In the genomic region with DNA sequence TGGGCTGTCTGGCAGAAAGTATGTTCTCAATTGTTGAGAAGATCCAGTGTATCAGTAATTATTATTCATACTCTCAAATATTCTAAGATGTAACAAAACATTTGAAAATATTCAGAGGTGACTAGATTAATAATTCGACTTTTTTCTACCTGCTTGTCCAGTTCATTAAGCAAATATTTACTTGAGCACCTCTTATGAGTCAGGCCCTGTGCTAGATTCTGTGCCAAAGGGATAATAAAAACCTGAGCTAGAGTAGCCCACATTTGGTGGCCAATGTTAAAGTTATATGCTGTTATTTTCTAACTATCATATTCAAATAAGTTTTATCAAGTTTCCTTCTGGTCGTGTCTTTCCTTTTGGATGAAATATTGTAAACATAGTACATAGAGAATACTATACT, we compare ENCODE assay signal across 16 cellular contexts. TPM values are rescaled to one million over a fixed set of nuclear protein-coding genes. Genes with fewer than 3 reads are reported as not detected.
DNase-seq lines count a peak whose midpoint lies in the region; ATAC-seq and TF ChIP-seq lines count a peak whose summit lies in the region.
"Had no signal": no experiment of that assay in that cellular context is flagged by ENCODE, and none has a peak within 500 bp of the region (broad histone marks: within the 10 kb centered on the region; RNA-seq: fewer than 3 reads in every experiment).

No MANE protein-coding gene starts in this region.

- no TSS peak for BruUV-seq in PC-9 (replicated peaks; lab: Mats Ljungman, UMichigan)

- H3F3A ChIP-seq in PC-9 (ENCODE audit: insufficient read depth, low read depth): peaks cover 4% of the 10 kb centered on the region

- intact Hi-C loops in PC-9 (cut with micrococcal nuclease; ENCODE audit: unreplicated experiment) (loop anchor here (1.0 kb wide), 1 partner anchor 41 kb away; no protein-coding TSS in a partner anchor), left colon (cut with DNase I, micrococcal nuclease) (no loop called here)

- ATAC-seq in esophagus mucosa (peak; percentile 64), left colon (no peak)
- no peak for ATAC-seq in activated naive CD8-positive, alpha-beta T cell treated with anti-CD3 and anti-CD28 coated beads, Interleukin-2, amount 50 U/mL, for 24 hours
- ATAC-seq: CD8-positive, alpha-beta T cell had no signal

- H3K27me3 ChIP-seq in PC-9 (ENCODE audit: insufficient read depth, low read depth): no peaks in the 10 kb centered on the region
- H3K27me3 ChIP-seq: SJSA1 had no signal

- no peaks in the 10 kb centered on the region for H3K36me3 Mint-ChIP-seq in activated naive CD8-positive, alpha-beta T cell treated with anti-CD3 and anti-CD28 coated beads, Interleukin-2, amount 50 U/mL, for 24 hours (ENCODE audit: low read depth)

- no peaks in the 10 kb centered on the region for H3K9me3 ChIP-seq in PC-9 (ENCODE audit: insufficient read depth, low read depth)
- H3K9me3 ChIP-seq: SJSA1 had no signal

- peak overlapping the region; percentile 61 for H3K27ac ChIP-seq in PC-9
- H3K27ac ChIP-seq: SJSA1 had no signal

- no peak for TF ChIP-seq CTCF in PC-9 (conservative IDR thresholded peaks at IDR 0.05)
- TF ChIP-seq CTCF in GM10266 (IDR thresholded peaks at IDR 0.05; ENCODE audit: control insufficient read depth, insufficient read depth, low read depth, missing control alignments): no peak

- no peaks in the 10 kb centered on the region for H3K9me2 ChIP-seq in PC-9 (ENCODE audit: insufficient read depth)

- no peak overlapping the region for H3K4me3 Mint-ChIP-seq in activated naive CD8-positive, alpha-beta T cell treated with anti-CD3 and anti-CD28 coated beads, Interleukin-2, amount 50 U/mL, for 24 hours
- H3K4me3 Mint-ChIP-seq: CD8-positive, alpha-beta T cell had no signal

- H3K4me1 ChIP-seq in PC-9 (replicated peaks; ENCODE audit: insufficient read depth): peaks cover 93% of the 10 kb centered on the region

- DNase-seq in NCI-H2029 (lab: John Stamatoyannopoulos, UW) (peak; percentile 4), NCI-H2029 treated with DMSO at 0.1 percent for 48 hours (lab: John Stamatoyannopoulos, UW) (no peak), PC-9 (peak in 1 of 2 experiments; percentile 77), renal cortical epithelial cell (ENCODE audit: low read depth) (peak; percentile 38), left colon (no peak), GM10266 (ENCODE audit: extremely low spot score) (no peak)
- no peak for DNase-seq in activated naive CD8-positive, alpha-beta T cell treated with anti-CD3 and anti-CD28 coated beads, Interleukin-2, amount 50 U/mL, for 24 hours
- DNase-seq: 8988T; CD8-positive, alpha-beta T cell; GF-D8; GOT3; NCI-H1436 treated with DMSO at 0.1 percent for 48 hours; NCI-H2227 treated with DMSO at 0.1 percent for 48 hours; NCI-H524 had no signal

- H3K9me3 Mint-ChIP-seq in activated naive CD8-positive, alpha-beta T cell treated with anti-CD3 and anti-CD28 coated beads, Interleukin-2, amount 50 U/mL, for 24 hours: no peaks in the 10 kb centered on the region
- H3K9me3 Mint-ChIP-seq: CD8-positive, alpha-beta T cell had no signal

- no peak overlapping the region for H3K27ac Mint-ChIP-seq in activated naive CD8-positive, alpha-beta T cell treated with anti-CD3 and anti-CD28 coated beads, Interleukin-2, amount 50 U/mL, for 24 hours
- H3K27ac Mint-ChIP-seq: CD8-positive, alpha-beta T cell had no signal

- peak overlapping the region; percentile 4; the same call in 1 of the 2 replicates for H3K4me3 ChIP-seq in PC-9
- H3K4me3 ChIP-seq: SJSA1 had no signal

- peaks cover 50% of the 10 kb centered on the region for H3K4me1 Mint-ChIP-seq in activated naive CD8-positive, alpha-beta T cell treated with anti-CD3 and anti-CD28 coated beads, Interleukin-2, amount 50 U/mL, for 24 hours

- H3K4me2 ChIP-seq in PC-9: peak overlapping the region; percentile 63

- H3K79me2 ChIP-seq in PC-9 (ENCODE audit: low read depth): peaks cover 93% of the 10 kb centered on the region

- H2AFZ ChIP-seq in PC-9: no peak overlapping the region

- CTCF ChIA-PET in PC-9 (lab: Charles Lee): interaction anchor here (0.5 to 0.6 kb wide), 3 partner anchors 33 to 79 kb away, joined by 3 to 5 read pairs (median 4); no protein-coding TSS in a partner anchor

- H3K27me3 Mint-ChIP-seq in activated naive CD8-positive, alpha-beta T cell treated with anti-CD3 and anti-CD28 coated beads, Interleukin-2, amount 50 U/mL, for 24 hours: peaks cover 2% of the 10 kb centered on the region

- no peaks in the 10 kb centered on the region; the same call in 1 of the 2 replicates for H3K36me3 ChIP-seq in PC-9 (ENCODE audit: low read depth)
- H3K36me3 ChIP-seq: SJSA1 had no signal

- no peaks in the 10 kb centered on the region for H4K20me1 ChIP-seq in PC-9 (ENCODE audit: insufficient read depth)

- POLR2A ChIA-PET in PC-9 (lab: Charles Lee; ENCODE audit: unreplicated experiment): interaction anchor here (0.7 kb wide), 1 partner anchor 39 kb away, joined by 4 read pairs; no protein-coding TSS in a partner anchor

RNA-seq across cellular contexts. Expression of gene ARHGAP10, which starts 58.5 kb away (rescaled TPM):
- 21.7 and 27.5 TPM in 2 replicates for total RNA-seq in PC-9 (2021)
- total RNA-seq in esophagus mucosa: 15.8 TPM
- 17.5 and 18.3 TPM in 2 replicates for total RNA-seq in renal cortical epithelial cell
- total RNA-seq in left colon: 10 to 100 TPM in 1 of 2 donors, 1 to 10 TPM in 1; 3.7 to 14.5 TPM

Comparison
In these comparisons a context has a peak if more than half of its experiments do, and no peak if none do; other contexts are left out.
1. DNase-seq: peak in NCI-H2029 (single experiment) and renal cortical epithelial cell (single experiment); none in NCI-H2029 treated with DMSO at 0.1 percent for 48 hours (single experiment), left colon (0 of 2), GM10266 (single experiment) and activated naive CD8-positive, alpha-beta T cell treated with anti-CD3 and anti-CD28 coated beads, Interleukin-2, amount 50 U/mL, for 24 hours (single experiment).